ENCODE assay signal across 6 cellular contexts in genomic region chr7:45278763-45279420, GRCh38.
"Had no signal": no experiment of that assay in that cellular context is flagged by ENCODE, and none has a peak within 500 bp of the region (broad histone marks: within the 10 kb centered on the region; RNA-seq: fewer than 3 reads in every experiment).

No MANE protein-coding gene starts in this region.

- DNase-seq: GM23248, GOT3, H7, HCEC 1CT, IMR-90 had no signal

- ATAC-seq: K562 had no signal

- H3K27ac ChIP-seq: GM23248 had no signal

- H3K4me3 ChIP-seq: GM23248, K562 had no signal
